25 cellular contexts compared by ENCODE assay signal in the genomic region with DNA sequence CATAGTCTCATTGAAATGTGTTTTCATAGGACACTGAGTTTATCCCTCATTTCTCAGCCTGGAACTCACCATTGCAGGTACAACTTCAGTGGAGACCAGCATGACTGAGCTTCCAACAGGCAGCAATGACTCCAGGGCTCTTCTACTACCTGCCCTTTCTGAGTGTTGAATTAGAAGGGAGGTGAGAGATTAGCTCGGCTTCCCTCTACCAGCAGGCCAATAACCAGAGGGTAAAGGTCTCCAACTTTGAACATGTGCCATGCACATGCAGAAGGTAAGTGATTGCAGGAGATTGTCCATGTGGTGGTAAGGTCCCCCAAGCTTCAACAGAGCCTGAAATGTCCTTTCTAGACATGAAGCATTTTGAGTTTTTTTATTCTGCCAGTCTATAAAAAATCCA.
"Had no signal": no experiment of that assay in that cellular context is flagged by ENCODE, and none has a peak within 500 bp of the region (broad histone marks: within the 10 kb centered on the region; RNA-seq: fewer than 3 reads in every experiment).

No MANE protein-coding gene starts in this region.

- H3K4me3 ChIP-seq: dorsolateral prefrontal cortex, esophagus squamous epithelium, gastrocnemius medialis, thoracic aorta, upper lobe of right lung had no signal

- H3K27ac ChIP-seq: dorsolateral prefrontal cortex, gastrocnemius medialis, parathyroid adenoma, thoracic aorta, upper lobe of right lung had no signal

- H3K79me2 ChIP-seq: parathyroid adenoma had no signal

- H3K9ac ChIP-seq: parathyroid adenoma had no signal

- H3K4me1 Mint-ChIP-seq: brain had no signal

- H3K9me3 ChIP-seq: esophagus squamous epithelium, gastrocnemius medialis, thoracic aorta, upper lobe of right lung had no signal

- H3K9me3 Mint-ChIP-seq: activated B cell treated with CpG ODN at 0.5 μM for 24 hours; activated T-cell treated with anti-CD3 and anti-CD28 coated beads, Interleukin-2, amount 50 U/mL, for 24 hours; activated T-helper 17 cell treated with anti-CD3 and anti-CD28 coated beads, Interleukin-2, amount 50 U/mL, for 72 hours; natural killer cell; stimulated activated effector memory CD8-positive, alpha-beta T cell treated with anti-CD3 and anti-CD28 coated beads, Interleukin-12 subunit alpha, Interleukin-12 subunit beta, amount 100 ng/mL, for 72 hours; T-helper 1 cell treated with Interleukin-12 subunit alpha and Interleukin-12 subunit beta and Interleukin-4 antibody, amounts not matched to agents 30 μg/mL and 1 μg/mL, for 36 hours had no signal

- H3K27me3 Mint-ChIP-seq: activated CD4-positive, alpha-beta T cell treated with anti-CD3 and anti-CD28 coated beads for 36 hours; activated T-cell treated with anti-CD3 and anti-CD28 coated beads, Interleukin-2, amount 50 U/mL, for 24 hours; activated T-helper 17 cell treated with anti-CD3 and anti-CD28 coated beads, Interleukin-2, amount 50 U/mL, for 72 hours had no signal

- H3K4me1 ChIP-seq: parathyroid adenoma, upper lobe of right lung had no signal

- H2AFZ ChIP-seq: parathyroid adenoma had no signal

- DNase-seq: activated B cell treated with CpG ODN at 0.5 μM for 24 hours; activated CD4-positive, alpha-beta T cell treated with anti-CD3 and anti-CD28 coated beads for 36 hours; activated CD4-positive, alpha-beta T cell treated with anti-CD3 and anti-CD28 coated beads, Interleukin-2, amount 50 U/mL, for 4 hours; activated CD8-positive, alpha-beta memory T cell treated with anti-CD3 and anti-CD28 coated beads for 24 hours; activated CD8-positive, alpha-beta memory T cell treated with anti-CD3 and anti-CD28 coated beads, Interleukin-2, amount 50 U/mL, for 4 hours; activated T-cell treated with anti-CD3 and anti-CD28 coated beads, Interleukin-2, amount 50 U/mL, for 24 hours; aorta; caudate nucleus; dorsolateral prefrontal cortex; esophagus squamous epithelium; gastrocnemius medialis; hypothalamus; mesendoderm; natural killer cell; right cardiac atrium; stimulated activated CD4-positive, alpha-beta T cell treated with anti-CD3 and anti-CD28 coated beads, Interleukin-1b, Interleukin-23, amount 100 ng/mL, for 48 hours; T1000; upper lobe of right lung had no signal

- ATAC-seq: activated CD4-positive, alpha-beta T cell treated with anti-CD3 and anti-CD28 coated beads for 36 hours; activated naive CD4-positive, alpha-beta T cell treated with anti-CD3 and anti-CD28 coated beads, Interleukin-2, amount 50 U/mL, for 72 hours; activated T-helper 17 cell treated with anti-CD3 and anti-CD28 coated beads, Interleukin-2, amount 50 U/mL, for 72 hours; gastrocnemius medialis; natural killer cell; right cardiac atrium; stimulated activated effector memory CD8-positive, alpha-beta T cell treated with anti-CD3 and anti-CD28 coated beads, Interleukin-12 subunit alpha, Interleukin-12 subunit beta, amount 100 ng/mL, for 72 hours; upper lobe of right lung had no signal

- H3K36me3 Mint-ChIP-seq: brain; natural killer cell; stimulated activated effector memory CD8-positive, alpha-beta T cell treated with anti-CD3 and anti-CD28 coated beads, Interleukin-12 subunit alpha, Interleukin-12 subunit beta, amount 100 ng/mL, for 72 hours had no signal

- H3K4me3 Mint-ChIP-seq: activated B cell treated with CpG ODN at 0.5 μM for 24 hours; activated CD4-positive, alpha-beta T cell treated with anti-CD3 and anti-CD28 coated beads for 36 hours; activated T-cell treated with anti-CD3 and anti-CD28 coated beads, Interleukin-2, amount 50 U/mL, for 24 hours; activated T-helper 17 cell treated with anti-CD3 and anti-CD28 coated beads, Interleukin-2, amount 50 U/mL, for 72 hours; brain; natural killer cell; stimulated activated effector memory CD8-positive, alpha-beta T cell treated with anti-CD3 and anti-CD28 coated beads, Interleukin-12 subunit alpha, Interleukin-12 subunit beta, amount 100 ng/mL, for 72 hours; T-helper 1 cell treated with Interleukin-12 subunit alpha and Interleukin-12 subunit beta and Interleukin-4 antibody, amounts not matched to agents 30 μg/mL and 1 μg/mL, for 36 hours had no signal

- H3K36me3 ChIP-seq: esophagus squamous epithelium, gastrocnemius medialis, thoracic aorta, upper lobe of right lung had no signal

- H3K27me3 ChIP-seq: gastrocnemius medialis, upper lobe of right lung had no signal

- H3K27ac Mint-ChIP-seq: activated B cell treated with CpG ODN at 0.5 μM for 24 hours; activated CD4-positive, alpha-beta T cell treated with anti-CD3 and anti-CD28 coated beads for 36 hours; activated naive CD4-positive, alpha-beta T cell treated with anti-CD3 and anti-CD28 coated beads, Interleukin-2, amount 50 U/mL, for 72 hours; activated T-cell treated with anti-CD3 and anti-CD28 coated beads, Interleukin-2, amount 50 U/mL, for 24 hours; activated T-helper 17 cell treated with anti-CD3 and anti-CD28 coated beads, Interleukin-2, amount 50 U/mL, for 72 hours; natural killer cell; stimulated activated effector memory CD8-positive, alpha-beta T cell treated with anti-CD3 and anti-CD28 coated beads, Interleukin-12 subunit alpha, Interleukin-12 subunit beta, amount 100 ng/mL, for 72 hours; T-helper 1 cell treated with Interleukin-12 subunit alpha and Interleukin-12 subunit beta and Interleukin-4 antibody, amounts not matched to agents 30 μg/mL and 1 μg/mL, for 36 hours had no signal
